10 cellular contexts compared by ENCODE assay signal in genomic region chr3:99866167-99866810, GRCh38. TPM values are rescaled to one million over a fixed set of nuclear protein-coding genes. Genes with fewer than 3 reads are reported as not detected.
DNase-seq lines count a peak whose midpoint lies in the region; ATAC-seq and TF ChIP-seq lines count a peak whose summit lies in the region.
"Had no signal": no experiment of that assay in that cellular context is flagged by ENCODE, and none has a peak within 500 bp of the region (broad histone marks: within the 10 kb centered on the region; RNA-seq: fewer than 3 reads in every experiment).

No MANE protein-coding gene starts in this region.

- H3K27me3 Mint-ChIP-seq in activated CD8-positive, alpha-beta memory T cell treated with anti-CD3 and anti-CD28 coated beads, Interleukin-2, amount 10 ng/mL, durations not matched to agents 7 days and 5 days, result no peaks in the 10 kb centered on the region

- no peaks in the 10 kb centered on the region for H3K27me3 ChIP-seq in transverse colon

- no peak overlapping the region for H3K4me3 ChIP-seq in fibroblast of the aortic adventitia (ENCODE audit: low read depth, low read length)
- no peak overlapping the region for H3K4me3 ChIP-seq in transverse colon

- peak overlapping the region; percentile 10 for H3K4me3 Mint-ChIP-seq in activated CD8-positive, alpha-beta memory T cell treated with anti-CD3 and anti-CD28 coated beads, Interleukin-2, amount 10 ng/mL, durations not matched to agents 7 days and 5 days
- H3K4me3 Mint-ChIP-seq: brain; CD8-positive, alpha-beta T cell had no signal

- no peaks in the 10 kb centered on the region for H3K36me3 ChIP-seq in transverse colon

- ATAC-seq in activated CD8-positive, alpha-beta memory T cell treated with anti-CD3 and anti-CD28 coated beads, Interleukin-2, amount 10 ng/mL, durations not matched to agents 7 days and 5 days, result peak; percentile 62
- ATAC-seq in GM19328 (IDR thresholded peaks at IDR 0.05; ENCODE audit: unreplicated experiment) (no peak), HG02870 (IDR thresholded peaks at IDR 0.05; ENCODE audit: unreplicated experiment) (no peak), HG03045 (IDR thresholded peaks at IDR 0.05; ENCODE audit: unreplicated experiment) (no peak)
- ATAC-seq: CD8-positive, alpha-beta T cell had no signal

- H3K36me3 Mint-ChIP-seq in activated CD8-positive, alpha-beta memory T cell treated with anti-CD3 and anti-CD28 coated beads, Interleukin-2, amount 10 ng/mL, durations not matched to agents 7 days and 5 days, result peaks cover 20% of the 10 kb centered on the region

- intact Hi-C loops in transverse colon (cut with DNase I; ENCODE audit: low total_unique reads), result no loop called here

- no peaks in the 10 kb centered on the region for H3K9me3 Mint-ChIP-seq in activated CD8-positive, alpha-beta memory T cell treated with anti-CD3 and anti-CD28 coated beads, Interleukin-2, amount 10 ng/mL, durations not matched to agents 7 days and 5 days (ENCODE audit: low read depth)
- H3K9me3 Mint-ChIP-seq: brain; CD8-positive, alpha-beta T cell had no signal

- CTCF ChIA-PET in activated CD8-positive, alpha-beta memory T cell treated with anti-CD3 and anti-CD28 coated beads, Interleukin-2, amount 10 ng/mL, durations not matched to agents 7 days and 5 days (lab: Charles Lee), result no interaction called here

- TF ChIP-seq EP300 in transverse colon (IDR thresholded peaks at IDR 0.05; ENCODE audit: low read depth), result no peak

- 32 to 36% methylated on average over 2 to 3 of the region's 3 CpGs for WGBS in transverse colon (ENCODE audit: low coverage in 1 of 2), 2 donors

- peaks cover 70% of the 10 kb centered on the region for H3K4me1 Mint-ChIP-seq in activated CD8-positive, alpha-beta memory T cell treated with anti-CD3 and anti-CD28 coated beads, Interleukin-2, amount 10 ng/mL, durations not matched to agents 7 days and 5 days

- peak overlapping the region; percentile 87 for H3K27ac Mint-ChIP-seq in activated CD8-positive, alpha-beta memory T cell treated with anti-CD3 and anti-CD28 coated beads, Interleukin-2, amount 10 ng/mL, durations not matched to agents 7 days and 5 days
- H3K27ac Mint-ChIP-seq: brain; CD8-positive, alpha-beta T cell had no signal

- peak; percentile 53 for DNase-seq in activated CD8-positive, alpha-beta memory T cell treated with anti-CD3 and anti-CD28 coated beads, Interleukin-2, amount 10 ng/mL, durations not matched to agents 7 days and 5 days
- DNase-seq in activated CD8-positive, alpha-beta memory T cell treated with anti-CD3 and anti-CD28 coated beads for 24 hours, result no peak
- peak; percentile 2 for DNase-seq in NCI-H524 treated with DMSO at 0.1 percent for 48 hours (lab: John Stamatoyannopoulos, UW)
- peak; percentile 52 for DNase-seq in fibroblast of the aortic adventitia (ENCODE audit: low read depth)
- DNase-seq in transverse colon, result no peak
- DNase-seq: CD8-positive, alpha-beta T cell had no signal

- in situ Hi-C loops in transverse colon (cut with MboI; ENCODE audit: low pct_ligation_motif_present in 1 of 4, low pct_unique_long_range_greater_than_20kb in 1 of 4, low sequenced_read_pairs in 3 of 4), result loop anchor here in 1 of 4 donors (25.0 kb wide), 1 partner anchor 196 kb away; no protein-coding TSS in a partner anchor

- TF ChIP-seq CTCF in fibroblast of the aortic adventitia (IDR thresholded peaks at IDR 0.05; ENCODE audit: insufficient read depth, low read length) (no peak), transverse colon (IDR thresholded peaks at IDR 0.05) (no peak)

- TF ChIP-seq POLR2A in transverse colon (IDR thresholded peaks at IDR 0.05), result no peak

- H3K4me1 ChIP-seq in transverse colon, result peaks cover 14 to 59% (median 34%) of the 10 kb centered on the region in 4 donors

- H3K27ac ChIP-seq in transverse colon, result peak overlapping the region; percentile 84 to 90 (median 88)

- H3K9me3 ChIP-seq in transverse colon, result no peaks in the 10 kb centered on the region

RNA-seq across cellular contexts. Expression of gene CMSS1, which starts 48.6 kb away (rescaled TPM):
- 10 to 100 TPM; 57.2 to 57.5 TPM for total RNA-seq in activated CD8-positive, alpha-beta memory T cell treated with anti-CD3 and anti-CD28 coated beads, Interleukin-2, amount 10 ng/mL, durations not matched to agents 7 days and 5 days
- 20.1 and 27.8 TPM in 2 replicates for total RNA-seq in fibroblast of the aortic adventitia (ENCODE audit: low replicate concordance)
- total RNA-seq in transverse colon, result 10 to 100 TPM in 1 of 4 donors, 1 to 10 TPM in 3; 2.4 to 29.9 (median 5.2) TPM

Comparison
In these comparisons a context has a peak if more than half of its experiments do, and no peak if none do; other contexts are left out.
1. DNase-seq: peak in activated CD8-positive, alpha-beta memory T cell treated with anti-CD3 and anti-CD28 coated beads, Interleukin-2, amount 10 ng/mL, durations not matched to agents 7 days and 5 days (single experiment), NCI-H524 treated with DMSO at 0.1 percent for 48 hours (single experiment) and fibroblast of the aortic adventitia (single experiment); none in activated CD8-positive, alpha-beta memory T cell treated with anti-CD3 and anti-CD28 coated beads for 24 hours (single experiment) and transverse colon (single experiment).